Comparison of ENCODE assay signal across 1 cellular context in genomic region chr2:171922230-171923022, GRCh38.
TF ChIP-seq lines count a peak whose summit lies in the region.

Gene HAT1, plus strand, starts transcription at chr2:171922461. Its CDS starts 40 bp downstream, at chr2:171922501.

TF ChIP-seq in GM12878, 131 proteins besides CTCF, POLR2A, EP300 and RAD21 (continued from another document and continues in another):
- TF ChIP-seq RBBP5 (conservative IDR thresholded peaks at IDR 0.05) (no peak), CHD2 (IDR thresholded peaks at IDR 0.05; ENCODE audit: borderline replicate concordance, low read depth, low read length) (peak; percentile 46; the same call in 1 of the 2 replicates), SMAD5 (IDR thresholded peaks at IDR 0.05; ENCODE audit: low read depth) (0 out of 2 replicates have a peak, but pooled peaks have one; percentile 7), CBX3 (IDR thresholded peaks at IDR 0.05; ENCODE audit: borderline replicate concordance, low read depth) (no peak), E2F8 (IDR thresholded peaks at IDR 0.05; ENCODE audit: low read depth, partially characterized antibody) (peak; percentile 97), MYC (IDR thresholded peaks at IDR 0.05; ENCODE audit: insufficient read depth, insufficient read length, insufficient replicate concordance, low read length, severe bottlenecking) (no peak), ATF7 (IDR thresholded peaks at IDR 0.05; ENCODE audit: low read depth) (peak; percentile 93), KLF5 (IDR thresholded peaks at IDR 0.05; ENCODE audit: partially characterized antibody) (no peak), ZSCAN29 (IDR thresholded peaks at IDR 0.05) (no peak), RCOR1 (conservative IDR thresholded peaks at IDR 0.05; ENCODE audit: low read depth, low read length) (0 out of 2 replicates have a peak, but pooled peaks have one; percentile 31), CBFB (IDR thresholded peaks at IDR 0.05; ENCODE audit: low read depth) (0 out of 2 replicates have a peak, but pooled peaks have one; percentile 29), HDGF (IDR thresholded peaks at IDR 0.05) (no peak), SPI1 (IDR thresholded peaks at IDR 0.05; ENCODE audit: borderline replicate concordance, insufficient read depth, low read depth, low read length) (peak; percentile 37; the same call in 1 of the 2 replicates), RB1 (IDR thresholded peaks at IDR 0.05; ENCODE audit: borderline replicate concordance) (peak; percentile 97), NFYA (IDR thresholded peaks at IDR 0.05; ENCODE audit: borderline replicate concordance, low read depth, low read length) (no peak), STAT3 (IDR thresholded peaks at IDR 0.05; ENCODE audit: low read depth, low read length) (no peak), SREBF2 (IDR thresholded peaks at IDR 0.05; ENCODE audit: low read length) (no peak), IKZF1 (conservative IDR thresholded peaks at IDR 0.05) (peak; percentile 70), TARDBP (IDR thresholded peaks at IDR 0.05; ENCODE audit: borderline replicate concordance) (no peak), RFX5 (IDR thresholded peaks at IDR 0.05; ENCODE audit: low read depth, low read length) (0 out of 2 replicates have a peak, but pooled peaks have one; percentile 58), PML (IDR thresholded peaks at IDR 0.05; ENCODE audit: low read length) (no peak), IRF4 (IDR thresholded peaks at IDR 0.05; ENCODE audit: low read depth, low read length) (no peak), LARP7 (IDR thresholded peaks at IDR 0.05) (no peak), IKZF2 (IDR thresholded peaks at IDR 0.05) (peak; percentile 5 to 49; a peak in 2 of 4 replicates), HDAC6 (IDR thresholded peaks at IDR 0.05; ENCODE audit: unreplicated experiment) (no peak), TBL1XR1 (IDR thresholded peaks at IDR 0.05; ENCODE audit: low read depth, low read length) (no peak), MAX (IDR thresholded peaks at IDR 0.05; ENCODE audit: low read depth, low read length) (peak; percentile 65), TCF12 (IDR thresholded peaks at IDR 0.05; ENCODE audit: low read depth, low read length) (no peak), SIN3A (IDR thresholded peaks at IDR 0.05; ENCODE audit: low read depth, low read length) (peak; percentile 88; the same call in 1 of the 2 replicates), YBX1 (IDR thresholded peaks at IDR 0.05) (no peak), RUNX3 (IDR thresholded peaks at IDR 0.05; ENCODE audit: low read length) (peak; percentile 61; the same call in 1 of the 2 replicates), ZBTB11 (CRISPR knock-in tag; IDR thresholded peaks at IDR 0.05) (no peak)
- TF ChIP-seq, protein P1, sequence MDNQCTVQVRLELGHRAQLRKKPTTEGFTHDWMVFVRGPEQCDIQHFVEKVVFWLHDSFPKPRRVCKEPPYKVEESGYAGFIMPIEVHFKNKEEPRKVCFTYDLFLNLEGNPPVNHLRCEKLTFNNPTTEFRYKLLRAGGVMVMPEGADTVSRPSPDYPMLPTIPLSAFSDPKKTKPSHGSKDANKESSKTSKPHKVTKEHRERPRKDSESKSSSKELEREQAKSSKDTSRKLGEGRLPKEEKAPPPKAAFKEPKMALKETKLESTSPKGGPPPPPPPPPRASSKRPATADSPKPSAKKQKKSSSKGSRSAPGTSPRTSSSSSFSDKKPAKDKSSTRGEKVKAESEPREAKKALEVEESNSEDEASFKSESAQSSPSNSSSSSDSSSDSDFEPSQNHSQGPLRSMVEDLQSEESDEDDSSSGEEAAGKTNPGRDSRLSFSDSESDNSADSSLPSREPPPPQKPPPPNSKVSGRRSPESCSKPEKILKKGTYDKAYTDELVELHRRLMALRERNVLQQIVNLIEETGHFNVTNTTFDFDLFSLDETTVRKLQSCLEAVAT (IDR thresholded peaks at IDR 0.05), result no peak; the same call in 1 of the 2 replicates
- TF ChIP-seq, protein P2, sequence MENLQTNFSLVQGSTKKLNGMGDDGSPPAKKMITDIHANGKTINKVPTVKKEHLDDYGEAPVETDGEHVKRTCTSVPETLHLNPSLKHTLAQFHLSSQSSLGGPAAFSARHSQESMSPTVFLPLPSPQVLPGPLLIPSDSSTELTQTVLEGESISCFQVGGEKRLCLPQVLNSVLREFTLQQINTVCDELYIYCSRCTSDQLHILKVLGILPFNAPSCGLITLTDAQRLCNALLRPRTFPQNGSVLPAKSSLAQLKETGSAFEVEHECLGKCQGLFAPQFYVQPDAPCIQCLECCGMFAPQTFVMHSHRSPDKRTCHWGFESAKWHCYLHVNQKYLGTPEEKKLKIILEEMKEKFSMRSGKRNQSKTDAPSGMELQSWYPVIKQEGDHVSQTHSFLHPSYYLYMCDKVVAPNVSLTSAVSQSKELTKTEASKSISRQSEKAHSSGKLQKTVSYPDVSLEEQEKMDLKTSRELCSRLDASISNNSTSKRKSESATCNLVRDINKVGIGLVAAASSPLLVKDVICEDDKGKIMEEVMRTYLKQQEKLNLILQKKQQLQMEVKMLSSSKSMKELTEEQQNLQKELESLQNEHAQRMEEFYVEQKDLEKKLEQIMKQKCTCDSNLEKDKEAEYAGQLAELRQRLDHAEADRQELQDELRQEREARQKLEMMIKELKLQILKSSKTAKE (IDR thresholded peaks at IDR 0.05; ENCODE audit: low read depth, poor library complexity, severe bottlenecking), result no peak
- TF ChIP-seq, protein P3, sequence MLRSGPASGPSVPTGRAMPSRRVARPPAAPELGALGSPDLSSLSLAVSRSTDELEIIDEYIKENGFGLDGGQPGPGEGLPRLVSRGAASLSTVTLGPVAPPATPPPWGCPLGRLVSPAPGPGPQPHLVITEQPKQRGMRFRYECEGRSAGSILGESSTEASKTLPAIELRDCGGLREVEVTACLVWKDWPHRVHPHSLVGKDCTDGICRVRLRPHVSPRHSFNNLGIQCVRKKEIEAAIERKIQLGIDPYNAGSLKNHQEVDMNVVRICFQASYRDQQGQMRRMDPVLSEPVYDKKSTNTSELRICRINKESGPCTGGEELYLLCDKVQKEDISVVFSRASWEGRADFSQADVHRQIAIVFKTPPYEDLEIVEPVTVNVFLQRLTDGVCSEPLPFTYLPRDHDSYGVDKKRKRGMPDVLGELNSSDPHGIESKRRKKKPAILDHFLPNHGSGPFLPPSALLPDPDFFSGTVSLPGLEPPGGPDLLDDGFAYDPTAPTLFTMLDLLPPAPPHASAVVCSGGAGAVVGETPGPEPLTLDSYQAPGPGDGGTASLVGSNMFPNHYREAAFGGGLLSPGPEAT (IDR thresholded peaks at IDR 0.05; ENCODE audit: low read depth), result peak; percentile 89
- TF ChIP-seq, protein P4, sequence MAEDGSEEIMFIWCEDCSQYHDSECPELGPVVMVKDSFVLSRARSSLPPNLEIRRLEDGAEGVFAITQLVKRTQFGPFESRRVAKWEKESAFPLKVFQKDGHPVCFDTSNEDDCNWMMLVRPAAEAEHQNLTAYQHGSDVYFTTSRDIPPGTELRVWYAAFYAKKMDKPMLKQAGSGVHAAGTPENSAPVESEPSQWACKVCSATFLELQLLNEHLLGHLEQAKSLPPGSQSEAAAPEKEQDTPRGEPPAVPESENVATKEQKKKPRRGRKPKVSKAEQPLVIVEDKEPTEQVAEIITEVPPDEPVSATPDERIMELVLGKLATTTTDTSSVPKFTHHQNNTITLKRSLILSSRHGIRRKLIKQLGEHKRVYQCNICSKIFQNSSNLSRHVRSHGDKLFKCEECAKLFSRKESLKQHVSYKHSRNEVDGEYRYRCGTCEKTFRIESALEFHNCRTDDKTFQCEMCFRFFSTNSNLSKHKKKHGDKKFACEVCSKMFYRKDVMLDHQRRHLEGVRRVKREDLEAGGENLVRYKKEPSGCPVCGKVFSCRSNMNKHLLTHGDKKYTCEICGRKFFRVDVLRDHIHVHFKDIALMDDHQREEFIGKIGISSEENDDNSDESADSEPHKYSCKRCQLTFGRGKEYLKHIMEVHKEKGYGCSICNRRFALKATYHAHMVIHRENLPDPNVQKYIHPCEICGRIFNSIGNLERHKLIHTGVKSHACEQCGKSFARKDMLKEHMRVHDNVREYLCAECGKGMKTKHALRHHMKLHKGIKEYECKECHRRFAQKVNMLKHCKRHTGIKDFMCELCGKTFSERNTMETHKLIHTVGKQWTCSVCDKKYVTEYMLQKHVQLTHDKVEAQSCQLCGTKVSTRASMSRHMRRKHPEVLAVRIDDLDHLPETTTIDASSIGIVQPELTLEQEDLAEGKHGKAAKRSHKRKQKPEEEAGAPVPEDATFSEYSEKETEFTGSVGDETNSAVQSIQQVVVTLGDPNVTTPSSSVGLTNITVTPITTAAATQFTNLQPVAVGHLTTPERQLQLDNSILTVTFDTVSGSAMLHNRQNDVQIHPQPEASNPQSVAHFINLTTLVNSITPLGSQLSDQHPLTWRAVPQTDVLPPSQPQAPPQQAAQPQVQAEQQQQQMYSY (CRISPR knock-in tag; IDR thresholded peaks at IDR 0.05), result no peak
- TF ChIP-seq, protein P5, sequence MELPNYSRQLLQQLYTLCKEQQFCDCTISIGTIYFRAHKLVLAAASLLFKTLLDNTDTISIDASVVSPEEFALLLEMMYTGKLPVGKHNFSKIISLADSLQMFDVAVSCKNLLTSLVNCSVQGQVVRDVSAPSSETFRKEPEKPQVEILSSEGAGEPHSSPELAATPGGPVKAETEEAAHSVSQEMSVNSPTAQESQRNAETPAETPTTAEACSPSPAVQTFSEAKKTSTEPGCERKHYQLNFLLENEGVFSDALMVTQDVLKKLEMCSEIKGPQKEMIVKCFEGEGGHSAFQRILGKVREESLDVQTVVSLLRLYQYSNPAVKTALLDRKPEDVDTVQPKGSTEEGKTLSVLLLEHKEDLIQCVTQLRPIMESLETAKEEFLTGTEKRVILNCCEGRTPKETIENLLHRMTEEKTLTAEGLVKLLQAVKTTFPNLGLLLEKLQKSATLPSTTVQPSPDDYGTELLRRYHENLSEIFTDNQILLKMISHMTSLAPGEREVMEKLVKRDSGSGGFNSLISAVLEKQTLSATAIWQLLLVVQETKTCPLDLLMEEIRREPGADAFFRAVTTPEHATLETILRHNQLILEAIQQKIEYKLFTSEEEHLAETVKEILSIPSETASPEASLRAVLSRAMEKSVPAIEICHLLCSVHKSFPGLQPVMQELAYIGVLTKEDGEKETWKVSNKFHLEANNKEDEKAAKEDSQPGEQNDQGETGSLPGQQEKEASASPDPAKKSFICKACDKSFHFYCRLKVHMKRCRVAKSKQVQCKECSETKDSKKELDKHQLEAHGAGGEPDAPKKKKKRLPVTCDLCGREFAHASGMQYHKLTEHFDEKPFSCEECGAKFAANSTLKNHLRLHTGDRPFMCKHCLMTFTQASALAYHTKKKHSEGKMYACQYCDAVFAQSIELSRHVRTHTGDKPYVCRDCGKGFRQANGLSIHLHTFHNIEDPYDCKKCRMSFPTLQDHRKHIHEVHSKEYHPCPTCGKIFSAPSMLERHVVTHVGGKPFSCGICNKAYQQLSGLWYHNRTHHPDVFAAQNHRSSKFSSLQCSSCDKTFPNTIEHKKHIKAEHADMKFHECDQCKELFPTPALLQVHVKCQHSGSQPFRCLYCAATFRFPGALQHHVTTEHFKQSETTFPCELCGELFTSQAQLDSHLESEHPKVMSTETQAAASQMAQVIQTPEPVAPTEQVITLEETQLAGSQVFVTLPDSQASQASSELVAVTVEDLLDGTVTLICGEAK (IDR thresholded peaks at IDR 0.05; ENCODE audit: borderline replicate concordance), result peak; percentile 90
- TF ChIP-seq, protein P6, sequence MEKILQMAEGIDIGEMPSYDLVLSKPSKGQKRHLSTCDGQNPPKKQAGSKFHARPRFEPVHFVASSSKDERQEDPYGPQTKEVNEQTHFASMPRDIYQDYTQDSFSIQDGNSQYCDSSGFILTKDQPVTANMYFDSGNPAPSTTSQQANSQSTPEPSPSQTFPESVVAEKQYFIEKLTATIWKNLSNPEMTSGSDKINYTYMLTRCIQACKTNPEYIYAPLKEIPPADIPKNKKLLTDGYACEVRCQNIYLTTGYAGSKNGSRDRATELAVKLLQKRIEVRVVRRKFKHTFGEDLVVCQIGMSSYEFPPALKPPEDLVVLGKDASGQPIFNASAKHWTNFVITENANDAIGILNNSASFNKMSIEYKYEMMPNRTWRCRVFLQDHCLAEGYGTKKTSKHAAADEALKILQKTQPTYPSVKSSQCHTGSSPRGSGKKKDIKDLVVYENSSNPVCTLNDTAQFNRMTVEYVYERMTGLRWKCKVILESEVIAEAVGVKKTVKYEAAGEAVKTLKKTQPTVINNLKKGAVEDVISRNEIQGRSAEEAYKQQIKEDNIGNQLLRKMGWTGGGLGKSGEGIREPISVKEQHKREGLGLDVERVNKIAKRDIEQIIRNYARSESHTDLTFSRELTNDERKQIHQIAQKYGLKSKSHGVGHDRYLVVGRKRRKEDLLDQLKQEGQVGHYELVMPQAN (conservative IDR thresholded peaks at IDR 0.05), result peak; percentile 93
